Comparison of ENCODE assay signal across 16 cellular contexts in the genomic region with DNA sequence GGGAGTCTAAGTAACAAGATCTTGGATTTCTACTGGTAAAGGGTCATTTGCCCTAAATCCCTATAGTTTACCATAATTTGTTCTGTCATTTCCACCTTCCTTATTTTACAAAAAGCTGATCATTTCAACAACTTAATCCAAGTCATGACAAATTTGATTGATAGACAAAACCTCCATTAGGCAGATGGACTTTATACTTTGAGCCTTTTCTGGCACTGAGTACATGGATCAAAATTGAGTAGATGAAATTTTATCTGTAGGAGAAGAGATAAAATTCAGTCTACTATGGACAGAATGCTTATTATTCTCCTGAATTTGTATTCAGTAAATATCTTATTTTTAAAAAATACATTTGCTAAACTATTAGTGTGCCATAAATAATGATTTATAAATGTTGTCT.
A peak's percentile ranks its signal among the peaks of the same experiment; 100 is the strongest.
DNase-seq lines count a peak whose midpoint lies in the region; ATAC-seq and TF ChIP-seq lines count a peak whose summit lies in the region.
"Had no signal": no experiment of that assay in that cellular context is flagged by ENCODE, and none has a peak within 500 bp of the region (broad histone marks: within the 10 kb centered on the region; RNA-seq: fewer than 3 reads in every experiment).

No MANE protein-coding gene starts in this region.

- H3K4me3 ChIP-seq in right lobe of liver (no peak overlapping the region), skeletal muscle tissue (ENCODE audit: low read length in 3 of 3) (peak overlapping the region in 1 of 3 donors; percentile 19)
- H3K4me3 ChIP-seq: BLaER1 treated with 17β-estradiol and CSF1 and Interleukin-3, amounts not matched to agents 10 nM and 100 nM had no signal

- intact Hi-C loops in right lobe of liver (cut with DNase I) = no loop called here

- H3K4me1 ChIP-seq in right lobe of liver (peaks cover 0 to 13% (median 2%) of the 10 kb centered on the region in 4 donors), skeletal muscle tissue (ENCODE audit: control insufficient read depth in 3 of 3, insufficient read depth in 3 of 3, low read length in 3 of 3) (peaks cover 9 to 18% (median 12%) of the 10 kb centered on the region in 3 donors)

- TF ChIP-seq POLR2A in right lobe of liver (IDR thresholded peaks at IDR 0.05) = no peak

- H3K36me3 ChIP-seq in right lobe of liver = no peaks in the 10 kb centered on the region
- no peaks in the 10 kb centered on the region for H3K36me3 ChIP-seq in skeletal muscle tissue (ENCODE audit: control insufficient read depth in 3 of 3, insufficient read depth in 3 of 3, low read length in 3 of 3)
- H3K36me3 ChIP-seq: BLaER1 treated with 17β-estradiol and CSF1 and Interleukin-3, amounts not matched to agents 10 nM and 100 nM had no signal

- no peak for TF ChIP-seq CTCF in right lobe of liver (IDR thresholded peaks at IDR 0.05)

- DNase-seq in left lobe of liver (ENCODE audit: low spot score) = no peak
- DNase-seq in right lobe of liver = no peak
- no peak for DNase-seq in HuH-7 (ENCODE audit: low spot score)
- DNase-seq in AML-193 (lab: John Stamatoyannopoulos, UW) = no peak
- DNase-seq: 8988T; ACHN; Caco-2; Calu3; CD4-positive, alpha-beta T cell; CD8-positive, alpha-beta T cell; DMS79 treated with DMSO at 0.1 percent for 48 hours; GF-D8 had no signal

- no peak overlapping the region for H3K27ac ChIP-seq in right lobe of liver
- peak overlapping the region; percentile 30 for H3K27ac ChIP-seq in skeletal muscle tissue (ENCODE audit: low read depth, low read length)
- H3K27ac ChIP-seq: BLaER1 treated with 17β-estradiol and CSF1 and Interleukin-3, amounts not matched to agents 10 nM and 100 nM; C4-2B had no signal

- H3K9me3 ChIP-seq in right lobe of liver (no peaks in the 10 kb centered on the region), skeletal muscle tissue (ENCODE audit: control insufficient read depth in 3 of 3, low read length in 3 of 3) (no peaks in the 10 kb centered on the region)
- H3K9me3 ChIP-seq: Caco-2 had no signal

- ATAC-seq in left lobe of liver (peak; percentile 65), right lobe of liver (peak in 3 of 4 donors; percentile 24 to 39 (median 29)), HG02852 (IDR thresholded peaks at IDR 0.05; ENCODE audit: unreplicated experiment) (no peak)
- ATAC-seq: CD8-positive, alpha-beta T cell had no signal

- no peak overlapping the region for H3K9ac ChIP-seq in skeletal muscle tissue (ENCODE audit: low read depth in 1 of 3, low read length in 3 of 3)
- H3K9ac ChIP-seq: BLaER1 treated with 17β-estradiol and CSF1 and Interleukin-3, amounts not matched to agents 10 nM and 100 nM had no signal

- no peaks in the 10 kb centered on the region for H3K27me3 ChIP-seq in right lobe of liver
- H3K27me3 ChIP-seq in skeletal muscle tissue (ENCODE audit: control insufficient read depth in 3 of 3, insufficient read depth in 3 of 3, low read length in 3 of 3) = no peaks in the 10 kb centered on the region
- H3K27me3 ChIP-seq: BLaER1 treated with 17β-estradiol and CSF1 and Interleukin-3, amounts not matched to agents 10 nM and 100 nM had no signal
